Comparison of ENCODE assay signal across 10 cellular contexts in genomic region chr13:106565127-106565775, GRCh38. TPM values are rescaled to one million over a fixed set of nuclear protein-coding genes. Genes with fewer than 3 reads are reported as not detected.
A peak's percentile ranks its signal among the peaks of the same experiment; 100 is the strongest.
DNase-seq lines count a peak whose midpoint lies in the region; ATAC-seq and TF ChIP-seq lines count a peak whose summit lies in the region.
"Had no signal": no experiment of that assay in that cellular context is flagged by ENCODE, and none has a peak within 500 bp of the region (broad histone marks: within the 10 kb centered on the region; RNA-seq: fewer than 3 reads in every experiment).

No MANE protein-coding gene starts in this region.

- peaks cover 24% of the 10 kb centered on the region for H3K36me3 Mint-ChIP-seq in activated CD4-positive, alpha-beta T cell treated with anti-CD3 and anti-CD28 coated beads for 36 hours (ENCODE audit: low read depth)

- no peaks in the 10 kb centered on the region for H3K27me3 Mint-ChIP-seq in activated CD4-positive, alpha-beta T cell treated with anti-CD3 and anti-CD28 coated beads for 36 hours

- CTCF ChIA-PET in activated CD4-positive, alpha-beta T cell treated with anti-CD3 and anti-CD28 coated beads for 36 hours (lab: Charles Lee): interaction anchor here (0.5 to 5.3 kb wide), 3 partner anchors 29 to 1049 kb away, joined by 3 to 36 read pairs (median 5); partner anchors contain the start of gene EFNB2
- CTCF ChIA-PET in A673 (lab: Charles Lee): interaction anchor here (1.2 kb wide), 1 partner anchor 55 kb away, joined by 4 read pairs; no protein-coding TSS in a partner anchor

- intact Hi-C loops in activated CD4-positive, alpha-beta T cell treated with anti-CD3 and anti-CD28 coated beads for 36 hours (cut with DNase I, micrococcal nuclease): loop anchor here in 1 of 2 experiments (5.0 kb wide), 1 partner anchor 1652 kb away; the partner anchor contains the start of genes ABHD13 and LIG4
- intact Hi-C loops in stomach (cut with DNase I; ENCODE audit: low total_unique reads): no loop called here
- intact Hi-C loops in A673 (cut with micrococcal nuclease; ENCODE audit: unreplicated experiment): no loop called here

- no peak for TF ChIP-seq POLR2A in stomach (IDR thresholded peaks at IDR 0.05)

- no peaks in the 10 kb centered on the region for H3K9me3 Mint-ChIP-seq in activated CD4-positive, alpha-beta T cell treated with anti-CD3 and anti-CD28 coated beads for 36 hours (ENCODE audit: low read depth)

- ATAC-seq in activated CD4-positive, alpha-beta T cell treated with anti-CD3 and anti-CD28 coated beads for 36 hours: no peak
- ATAC-seq in HG03025 (IDR thresholded peaks at IDR 0.05; ENCODE audit: low FRiP score, unreplicated experiment): no peak
- ATAC-seq: left lung had no signal

- POLR2A ChIA-PET in activated CD4-positive, alpha-beta T cell treated with anti-CD3 and anti-CD28 coated beads for 36 hours (lab: Charles Lee): interaction anchor here (0.6 kb wide), 1 partner anchor 340 kb away, joined by 3 read pairs; no protein-coding TSS in a partner anchor
- POLR2A ChIA-PET in A673 (lab: Charles Lee; ENCODE audit: low non-redundant PET): interaction anchor here (0.7 kb wide), 1 partner anchor 643 kb away, joined by 5 read pairs; no protein-coding TSS in a partner anchor

- H3K36me3 ChIP-seq in SK-N-MC (ENCODE audit: insufficient read depth, low read length): peaks cover 5% of the 10 kb centered on the region
- no peaks in the 10 kb centered on the region for H3K36me3 ChIP-seq in stomach
- no peaks in the 10 kb centered on the region for H3K36me3 ChIP-seq in A673 (ENCODE audit: insufficient read depth, low read length, poor library complexity, severe bottlenecking)
- H3K36me3 ChIP-seq: left lung had no signal

- H3K4me3 Mint-ChIP-seq in activated CD4-positive, alpha-beta T cell treated with anti-CD3 and anti-CD28 coated beads for 36 hours: peak overlapping the region; percentile 97

- H3K4me1 Mint-ChIP-seq in activated CD4-positive, alpha-beta T cell treated with anti-CD3 and anti-CD28 coated beads for 36 hours: peaks cover 56% of the 10 kb centered on the region

- TF ChIP-seq CTCF in fibroblast of the aortic adventitia (IDR thresholded peaks at IDR 0.05; ENCODE audit: insufficient read depth, low read length) (no peak), stomach (IDR thresholded peaks at IDR 0.05) (no peak), A673 (conservative IDR thresholded peaks at IDR 0.05; ENCODE audit: low read depth, low read length) (no peak)

- no peak overlapping the region for H3K9ac ChIP-seq in SK-N-MC (ENCODE audit: insufficient read length)

- H3K4me1 ChIP-seq in stomach (peaks cover 33 to 85% (median 64%) of the 10 kb centered on the region in 4 donors), A673 (ENCODE audit: insufficient read depth, low read length, poor library complexity, severe bottlenecking) (peaks cover 39% of the 10 kb centered on the region)

- H3K27ac Mint-ChIP-seq in activated CD4-positive, alpha-beta T cell treated with anti-CD3 and anti-CD28 coated beads for 36 hours: peak overlapping the region; percentile 74

- H3K27ac ChIP-seq in SK-N-MC: no peak overlapping the region
- H3K27ac ChIP-seq in stomach: no peak overlapping the region
- H3K27ac ChIP-seq in A673 (ENCODE audit: low read depth, low read length, poor library complexity, severe bottlenecking): no peak overlapping the region
- H3K27ac ChIP-seq: left lung had no signal

- TF ChIP-seq EP300 in stomach (IDR thresholded peaks at IDR 0.05): no peak

- H3K4me3 ChIP-seq in SK-N-MC: peak overlapping the region; percentile 98
- peak overlapping the region; percentile 87 for H3K4me3 ChIP-seq in fibroblast of the aortic adventitia (ENCODE audit: low read depth, low read length)
- peak overlapping the region in 3 of 4 donors; percentile 78 to 92 (median 87) for H3K4me3 ChIP-seq in stomach
- H3K4me3 ChIP-seq in A673 (ENCODE audit: low read depth, low read length, poor library complexity, severe bottlenecking): no peak overlapping the region

- H3K9me3 ChIP-seq in SK-N-MC (ENCODE audit: low read depth, low read length): no peaks in the 10 kb centered on the region
- no peaks in the 10 kb centered on the region for H3K9me3 ChIP-seq in stomach
- H3K9me3 ChIP-seq in A673 (ENCODE audit: low read depth, low read length, poor library complexity, severe bottlenecking): no peaks in the 10 kb centered on the region
- H3K9me3 ChIP-seq: left lung had no signal

- WGBS in stomach, 5 donors: 21 to 32% (median 28%) methylated on average over 4 of the region's 4 CpGs

- no peaks in the 10 kb centered on the region for H3K27me3 ChIP-seq in stomach
- H3K27me3 ChIP-seq in A673 (replicated peaks; ENCODE audit: insufficient read depth, low read depth, low read length, poor library complexity): no peaks in the 10 kb centered on the region
- H3K27me3 ChIP-seq: left lung had no signal

- DNase-seq in activated CD4-positive, alpha-beta T cell treated with anti-CD3 and anti-CD28 coated beads for 36 hours: no peak
- DNase-seq in activated CD4-positive, alpha-beta T cell treated with anti-CD3 and anti-CD28 coated beads for 1 hour: no peak
- DNase-seq in SK-N-MC (ENCODE audit: low read depth, low spot score): no peak
- DNase-seq in fibroblast of the aortic adventitia (ENCODE audit: low read depth): no peak
- no peak for DNase-seq in stomach
- DNase-seq in A673 (ENCODE audit: low spot score): no peak
- no peak for DNase-seq in kidney tubule cell (ENCODE audit: low spot score)
- DNase-seq: COR-L47, left lung had no signal

- BruUV-seq in A673 (replicated peaks; lab: Mats Ljungman, UMichigan): no TSS peak

RNA-seq across cellular contexts. Expression of gene ARGLU1, which starts 2.7 kb away (rescaled TPM):
- total RNA-seq in activated CD4-positive, alpha-beta T cell treated with anti-CD3 and anti-CD28 coated beads for 36 hours: 10 to 100 TPM; 68.8 to 94.2 TPM
- total RNA-seq in fibroblast of the aortic adventitia (ENCODE audit: low replicate concordance) (41.8 and 64.1 TPM in 2 replicates), stomach (100 to 1,000 TPM in 4 of 5 donors, 10 to 100 TPM in 1; 78.2 to 321 (median 129) TPM), A673 (2021) (66.5 and 73.8 TPM in 2 replicates)
- 10 to 100 TPM; 16.6 to 88.6 (median 17.9) TPM for polyA plus RNA-seq in stomach

RNA-seq across cellular contexts. Expression of gene EFNB2, which starts 29.8 kb away (rescaled TPM):
- total RNA-seq in activated CD4-positive, alpha-beta T cell treated with anti-CD3 and anti-CD28 coated beads for 36 hours: under 1 TPM; 0.05 to 0.14 TPM
- 3.4 and 5.5 TPM in 2 replicates for total RNA-seq in fibroblast of the aortic adventitia (ENCODE audit: low replicate concordance)
- 10 to 100 TPM; 11.6 to 48.7 (median 19.0) TPM for total RNA-seq in stomach
- 1 to 10 TPM; 3.0 to 7.3 (median 7.2) TPM for polyA plus RNA-seq in stomach
- total RNA-seq in A673 (2021): 2.2 and 5.2 TPM in 2 replicates
